ENCODE assay signal across 1 cellular context in genomic region chr12:6943719-6944380, GRCh38.
A peak's percentile ranks its signal among the peaks of the same experiment; 100 is the strongest.
TF ChIP-seq lines count a peak whose summit lies in the region.

Gene C12orf57 (plus strand): TSS chr12:6944022. CDS start chr12:6944122, 100 bp downstream.
Gene RNU7-1 (plus strand): TSS chr12:6943816.

TF ChIP-seq in K562, 482 proteins besides CTCF, POLR2A, EP300 and RAD21 (continued from another document and continues in another):
- no peak for TF ChIP-seq CUX1 (CRISPR knock-in tag; IDR thresholded peaks at IDR 0.05)
- peak; percentile 97 for TF ChIP-seq RBM22 (IDR thresholded peaks at IDR 0.05; ENCODE audit: low read depth, low read length, poor library complexity, severe bottlenecking)
- TF ChIP-seq HOXB6 (CRISPR knock-in tag; IDR thresholded peaks at IDR 0.05; ENCODE audit: borderline replicate concordance), result peak; percentile 84; the same call in 1 of the 2 replicates
- TF ChIP-seq BCOR (IDR thresholded peaks at IDR 0.05), result 0 out of 2 replicates have a peak, but pooled peaks have one; percentile 15
- no peak for TF ChIP-seq XRCC4 (IDR thresholded peaks at IDR 0.05; ENCODE audit: extremely low read depth, insufficient read depth, insufficient read length)
- peak; percentile 94 for TF ChIP-seq PATZ1 (CRISPR knock-in tag; IDR thresholded peaks at IDR 0.05; ENCODE audit: borderline replicate concordance)
- peak; percentile 45 for TF ChIP-seq NEUROD1 (IDR thresholded peaks at IDR 0.05; ENCODE audit: borderline replicate concordance, low read depth, low read length, partially characterized antibody)
- TF ChIP-seq ZNF707 (CRISPR knock-in tag; conservative IDR thresholded peaks at IDR 0.05), result no peak
- no peak for TF ChIP-seq KLF13 (tag; IDR thresholded peaks at IDR 0.05; ENCODE audit: borderline replicate concordance, low read depth)
- TF ChIP-seq SAFB2 (IDR thresholded peaks at IDR 0.05; ENCODE audit: borderline replicate concordance, low read depth, low read length, severe bottlenecking), result no peak
- TF ChIP-seq HBP1 (CRISPR knock-in tag; IDR thresholded peaks at IDR 0.05), result peak; percentile 100
- peak; percentile 93; the same call in 1 of the 2 replicates for TF ChIP-seq PTBP1 (IDR thresholded peaks at IDR 0.05; ENCODE audit: low read depth, low read length)
- TF ChIP-seq RFX1 (IDR thresholded peaks at IDR 0.05), result no peak
- peak; percentile 99 for TF ChIP-seq ZNF830 (CRISPR knock-in tag; IDR thresholded peaks at IDR 0.05)
- peak; percentile 96 for TF ChIP-seq ZBTB17 (CRISPR knock-in tag; IDR thresholded peaks at IDR 0.05)
- TF ChIP-seq ARID2 (IDR thresholded peaks at IDR 0.05), result no peak
- peak; percentile 96 for TF ChIP-seq SMAD3 (CRISPR knock-in tag; conservative IDR thresholded peaks at IDR 0.05)
- TF ChIP-seq ZFX (CRISPR knock-in tag; IDR thresholded peaks at IDR 0.05), result no peak
- peak; percentile 34; the same call in 1 of the 2 replicates for TF ChIP-seq ZBTB34 (CRISPR knock-in tag; IDR thresholded peaks at IDR 0.05)
- TF ChIP-seq CBX2 (IDR thresholded peaks at IDR 0.05; ENCODE audit: insufficient read depth, low read length, poor library complexity, severe bottlenecking), result no peak
- TF ChIP-seq ZNF384 (IDR thresholded peaks at IDR 0.05; ENCODE audit: low read depth, low read length), result no peak
- peak; percentile 98; the same call in 1 of the 2 replicates for TF ChIP-seq KAT7 (CRISPR knock-in tag; IDR thresholded peaks at IDR 0.05; ENCODE audit: borderline replicate concordance)
- no peak for TF ChIP-seq ZNF609 (CRISPR knock-in tag; IDR thresholded peaks at IDR 0.05; ENCODE audit: borderline replicate concordance)
- TF ChIP-seq ZNF512 (tag; IDR thresholded peaks at IDR 0.05), result no peak
- peak; percentile 87 for TF ChIP-seq RNF219 (CRISPR knock-in tag; IDR thresholded peaks at IDR 0.05)
- TF ChIP-seq PHB (CRISPR knock-in tag; IDR thresholded peaks at IDR 0.05), result peak; percentile 99
- TF ChIP-seq SLC30A9 (CRISPR knock-in tag; IDR thresholded peaks at IDR 0.05), result no peak
- TF ChIP-seq ZSCAN32 (CRISPR knock-in tag; IDR thresholded peaks at IDR 0.05), result peak; percentile 97
- no peak for TF ChIP-seq MBD1 (CRISPR knock-in tag; IDR thresholded peaks at IDR 0.05)
- no peak for TF ChIP-seq MCM7 (IDR thresholded peaks at IDR 0.05)
